Comparison of ENCODE assay signal across 7 cellular contexts in genomic region chr15:28788176-28788575, GRCh38.
DNase-seq lines count a peak whose midpoint lies in the region; ATAC-seq and TF ChIP-seq lines count a peak whose summit lies in the region.
"Not testable (repeated sequence)": the region's sequence is repeated elsewhere in the genome, so short reads cannot be mapped to it uniquely, and the experiment has no call there.

No MANE protein-coding gene starts in this region.

- TF ChIP-seq CTCF in GM23338 (conservative IDR thresholded peaks at IDR 0.05; ENCODE audit: low read depth in 2 of 2); adrenal gland (IDR thresholded peaks at IDR 0.05); glutamatergic neuron (IDR thresholded peaks at IDR 0.05; ENCODE audit: partially characterized antibody, unreplicated experiment); vagina (IDR thresholded peaks at IDR 0.05): not testable (repeated sequence)

- H3K36me3 ChIP-seq in GM23338 (ENCODE audit: insufficient read depth); adrenal gland (replicated peaks in 1 of 2); naive thymus-derived CD4-positive, alpha-beta T cell (ENCODE audit: control insufficient read depth in 2 of 3, insufficient read depth in 3 of 3, low read length in 3 of 3); vagina: not testable (repeated sequence)

- intact Hi-C loops in adrenal gland (cut with DNase I); left cardiac atrium (cut with DNase I); vagina (cut with DNase I): not testable (repeated sequence)
- intact Hi-C loops in naive thymus-derived CD4-positive, alpha-beta T cell (cut with micrococcal nuclease), result loop anchor here in 1 of 2 donors (10.0 kb wide), 1 partner anchor 187 kb away; no protein-coding TSS in a partner anchor

- ATAC-seq in GM23338; activated T-cell treated with anti-CD3 and anti-CD28 coated beads, Interleukin-2, amount 50 U/mL, for 4 hours; naive thymus-derived CD4-positive, alpha-beta T cell: not testable (repeated sequence)
- ATAC-seq in left cardiac atrium, result peak; percentile 33 to 69

- CTCF ChIA-PET in naive thymus-derived CD4-positive, alpha-beta T cell (lab: Charles Lee), result not testable (repeated sequence)

- H3K4me1 Mint-ChIP-seq in GM23338; activated T-cell treated with anti-CD3 and anti-CD28 coated beads, Interleukin-2, amount 50 U/mL, for 4 hours (ENCODE audit: low read depth); glutamatergic neuron (ENCODE audit: low read depth, unreplicated experiment); naive thymus-derived CD4-positive, alpha-beta T cell: not testable (repeated sequence)

- POLR2A ChIA-PET in naive thymus-derived CD4-positive, alpha-beta T cell (lab: Charles Lee), result not testable (repeated sequence)

- not testable (repeated sequence) for DNase-seq in GM23338 (ENCODE audit: low spot score); activated T-cell treated with anti-CD3 and anti-CD28 coated beads, Interleukin-2, amount 50 U/mL, for 4 hours; adrenal gland; glutamatergic neuron; left cardiac atrium; naive thymus-derived CD4-positive, alpha-beta T cell; vagina (ENCODE audit: extremely low spot score in 2 of 2)

- H3K36me3 Mint-ChIP-seq in GM23338 (ENCODE audit: low read depth); activated T-cell treated with anti-CD3 and anti-CD28 coated beads, Interleukin-2, amount 50 U/mL, for 4 hours (ENCODE audit: insufficient read depth); glutamatergic neuron (ENCODE audit: unreplicated experiment); naive thymus-derived CD4-positive, alpha-beta T cell: not testable (repeated sequence)

- peaks cover 16% of the 10 kb centered on the region for H3K27me3 ChIP-seq in GM23338 (ENCODE audit: insufficient read depth)
- not testable (repeated sequence) for H3K27me3 ChIP-seq in adrenal gland; naive thymus-derived CD4-positive, alpha-beta T cell (ENCODE audit: control insufficient read depth in 2 of 2, insufficient read depth in 2 of 2, low read length in 2 of 2); vagina

- not testable (repeated sequence) for H2AFZ ChIP-seq in GM23338

- H3K9me2 ChIP-seq in GM23338 (ENCODE audit: insufficient read depth), result not testable (repeated sequence)

- not testable (repeated sequence) for H4K20me1 ChIP-seq in GM23338 (replicated peaks; ENCODE audit: insufficient read depth)

- H3K27ac ChIP-seq in GM23338 (ENCODE audit: low read depth); naive thymus-derived CD4-positive, alpha-beta T cell (ENCODE audit: low read depth, low read length): not testable (repeated sequence)
- H3K27ac ChIP-seq in adrenal gland (peak overlapping the region; percentile 2 to 87 (median 67)), vagina (peak overlapping the region; percentile 71)

- H3K27ac Mint-ChIP-seq in GM23338; glutamatergic neuron (ENCODE audit: unreplicated experiment); naive thymus-derived CD4-positive, alpha-beta T cell: not testable (repeated sequence)

- H3K4me3 ChIP-seq in GM23338 (peak overlapping the region; percentile 46), adrenal gland (peak overlapping the region in 1 of 4 donors; percentile 47), vagina (peak overlapping the region in 1 of 2 donors; percentile 37)
- not testable (repeated sequence) for H3K4me3 ChIP-seq in naive thymus-derived CD4-positive, alpha-beta T cell (ENCODE audit: low read length)

- not testable (repeated sequence) for H3K4me1 ChIP-seq in GM23338 (ENCODE audit: insufficient read depth); adrenal gland (replicated peaks in 1 of 2); naive thymus-derived CD4-positive, alpha-beta T cell (ENCODE audit: control insufficient read depth in 2 of 2, insufficient read depth in 2 of 2, low read length in 2 of 2); vagina

- not testable (repeated sequence) for H3F3A ChIP-seq in GM23338 (replicated peaks; ENCODE audit: low read depth)

- not testable (repeated sequence) for TF ChIP-seq POLR2A in adrenal gland (IDR thresholded peaks at IDR 0.05); vagina (IDR thresholded peaks at IDR 0.05)

- H3K4me3 Mint-ChIP-seq in GM23338, result peak overlapping the region; percentile 45
- H3K4me3 Mint-ChIP-seq in activated T-cell treated with anti-CD3 and anti-CD28 coated beads, Interleukin-2, amount 50 U/mL, for 4 hours, result peak overlapping the region; percentile 19
- peak overlapping the region; percentile 38 for H3K4me3 Mint-ChIP-seq in glutamatergic neuron (ENCODE audit: unreplicated experiment)
- H3K4me3 Mint-ChIP-seq in naive thymus-derived CD4-positive, alpha-beta T cell, result peak overlapping the region in 9 of 10 donors; percentile 52 to 75 (median 61)

- H3K79me2 ChIP-seq in GM23338 (replicated peaks; ENCODE audit: insufficient read depth), result not testable (repeated sequence)

- H3K4me2 ChIP-seq in GM23338, result peak overlapping the region; percentile 67; the same call in 1 of the 2 replicates

- 0 to 11% (median 2%) methylated on average over 1 of the region's 1 CpG for WGBS in adrenal gland, 4 donors

- H3K27me3 Mint-ChIP-seq in GM23338 (ENCODE audit: insufficient read depth, low read depth, poor library complexity); glutamatergic neuron (ENCODE audit: unreplicated experiment): not testable (repeated sequence)
- peaks cover 22% of the 10 kb centered on the region for H3K27me3 Mint-ChIP-seq in activated T-cell treated with anti-CD3 and anti-CD28 coated beads, Interleukin-2, amount 50 U/mL, for 4 hours (ENCODE audit: low read depth)
- peaks cover 21 to 50% (median 25%) of the 10 kb centered on the region in 5 donors for H3K27me3 Mint-ChIP-seq in naive thymus-derived CD4-positive, alpha-beta T cell

- H3K9me3 Mint-ChIP-seq in GM23338; activated T-cell treated with anti-CD3 and anti-CD28 coated beads, Interleukin-2, amount 50 U/mL, for 4 hours; glutamatergic neuron (ENCODE audit: unreplicated experiment); naive thymus-derived CD4-positive, alpha-beta T cell: not testable (repeated sequence)

- not testable (repeated sequence) for H3K9me3 ChIP-seq in adrenal gland (replicated peaks in 1 of 3); naive thymus-derived CD4-positive, alpha-beta T cell (ENCODE audit: control insufficient read depth in 2 of 3, low read length in 3 of 3); vagina
